ENCODE assay signal across 8 cellular contexts in the genomic region with DNA sequence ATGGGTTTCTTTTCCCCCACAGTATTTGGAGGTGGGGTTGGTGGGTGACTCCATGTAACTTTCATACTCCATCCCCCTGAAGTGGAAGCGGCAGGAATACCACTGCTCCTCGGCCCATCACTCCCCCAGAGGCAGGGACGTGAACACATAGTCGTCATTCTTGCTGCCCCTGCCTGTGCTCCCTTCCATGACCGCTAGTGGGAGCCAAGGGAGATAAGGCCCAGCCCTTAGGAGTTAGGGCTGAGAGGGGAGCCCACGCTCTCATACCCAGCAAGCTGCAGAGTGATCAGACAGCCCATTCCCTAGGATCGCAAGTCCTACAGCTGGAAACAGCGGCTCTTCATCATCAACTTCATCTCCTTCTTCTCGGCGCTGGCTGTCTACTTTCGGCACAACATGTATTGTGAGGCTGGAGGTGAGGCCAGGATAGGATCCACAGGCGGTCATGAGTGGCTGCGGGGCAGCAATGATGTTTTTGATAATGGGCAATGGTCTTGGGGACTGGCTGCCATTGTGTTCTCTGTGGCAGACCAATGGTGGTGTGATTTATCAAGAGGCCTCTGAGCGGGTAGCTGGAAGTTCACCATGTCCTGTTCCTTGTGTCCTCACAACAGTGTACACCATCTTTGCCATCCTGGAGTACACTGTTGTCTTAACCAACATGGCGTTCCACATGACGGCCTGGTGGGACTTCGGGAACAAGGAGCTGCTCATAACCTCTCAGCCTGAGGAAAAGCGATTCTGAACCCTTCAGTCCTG. TPM values are rescaled to one million over a fixed set of nuclear protein-coding genes. Genes with fewer than 3 reads are reported as not detected.
DNase-seq lines count a peak whose midpoint lies in the region; ATAC-seq and TF ChIP-seq lines count a peak whose summit lies in the region.

No MANE protein-coding gene starts in this region.

- no peaks in the 10 kb centered on the region for H3F3A ChIP-seq in OCI-LY1 (ENCODE audit: insufficient read depth, low read length)

- H3K9me3 ChIP-seq in OCI-LY1 (ENCODE audit: low read length), result no peaks in the 10 kb centered on the region

- H3K4me2 ChIP-seq in OCI-LY1 (ENCODE audit: low read length), result no peak overlapping the region

- no peaks in the 10 kb centered on the region for H3K27me3 ChIP-seq in OCI-LY1 (ENCODE audit: insufficient read depth, low read length)

- no peak overlapping the region for H3K9ac ChIP-seq in OCI-LY1 (ENCODE audit: low read length)

- TF ChIP-seq CTCF in OCI-LY1 (IDR thresholded peaks at IDR 0.05; ENCODE audit: low read length) (peak; percentile 89), foreskin fibroblast (IDR thresholded peaks at IDR 0.05; ENCODE audit: low read depth, low read length) (peak; percentile 55)

- peak; percentile 80 for ATAC-seq in HG02870 (IDR thresholded peaks at IDR 0.05; ENCODE audit: unreplicated experiment)

- no peak overlapping the region for H3K4me3 ChIP-seq in OCI-LY1 (ENCODE audit: low read depth, low read length, poor library complexity, severe bottlenecking)
- no peak overlapping the region for H3K4me3 ChIP-seq in foreskin fibroblast (ENCODE audit: low read depth in 1 of 2, low read length in 2 of 2)

- intact Hi-C loops in posterior vena cava (cut with DNase I), result no loop called here

- H3K27ac ChIP-seq in OCI-LY1 (ENCODE audit: low read depth, low read length, poor library complexity, severe bottlenecking), result no peak overlapping the region

- H3K9me2 ChIP-seq in OCI-LY1 (ENCODE audit: low read depth, low read length), result no peaks in the 10 kb centered on the region

- H3K79me2 ChIP-seq in OCI-LY1 (ENCODE audit: insufficient read depth, low read length), result no peaks in the 10 kb centered on the region

- DNase-seq in SHP77 (lab: John Stamatoyannopoulos, UW), result peak; percentile 12 to 13
- no peak for DNase-seq in SHP77 treated with DMSO at 0.1 percent for 48 hours (lab: John Stamatoyannopoulos, UW)
- DNase-seq in activated T-cell treated with anti-CD3 and anti-CD28 coated beads for 4 hours, result peak; percentile 81
- DNase-seq in foreskin fibroblast, result peak in 1 of 2 donors; percentile 47
- DNase-seq in posterior vena cava (ENCODE audit: low spot score), result peak; percentile 88
- DNase-seq in cerebellum (ENCODE audit: low spot score), result no peak

- no peaks in the 10 kb centered on the region for H3K4me1 ChIP-seq in OCI-LY1 (ENCODE audit: insufficient read depth, low read length, severe bottlenecking)

- no peaks in the 10 kb centered on the region for H4K20me1 ChIP-seq in OCI-LY1 (ENCODE audit: insufficient read depth, low read length)

- H3K36me3 ChIP-seq in OCI-LY1 (ENCODE audit: insufficient read depth, low read length), result peaks cover 37% of the 10 kb centered on the region

- H2AFZ ChIP-seq in OCI-LY1 (ENCODE audit: low read length), result no peak overlapping the region

RNA-seq across cellular contexts. Expression of a gene that starts 15.9 kb away (rescaled TPM):
- total RNA-seq in posterior vena cava (10 to 100 TPM; 52.0 to 55.0 TPM), cerebellum (3.5 TPM)

RNA-seq across cellular contexts. Expression of a gene that starts 16.5 kb away (rescaled TPM):
- total RNA-seq in posterior vena cava (1 to 10 TPM; 5.4 to 9.2 TPM), cerebellum (14.7 TPM)

RNA-seq across cellular contexts. Expression of a gene that starts 27.5 kb away (rescaled TPM):
- 10 to 100 TPM; 51.6 to 53.8 TPM for total RNA-seq in posterior vena cava
- total RNA-seq in cerebellum, result 82.2 TPM

RNA-seq across cellular contexts. Expression of a gene that starts 30.6 kb away (rescaled TPM):
- total RNA-seq in posterior vena cava (10 to 100 TPM; 66.9 to 81.7 TPM), cerebellum (25.9 TPM)

Comparison
In these comparisons a context has a peak if more than half of its experiments do, and no peak if none do; other contexts are left out.
1. DNase-seq: peak in SHP77 (2 of 2), activated T-cell treated with anti-CD3 and anti-CD28 coated beads for 4 hours (single experiment) and posterior vena cava (single experiment); none in SHP77 treated with DMSO at 0.1 percent for 48 hours (single experiment) and cerebellum (single experiment).
2. RNA of a gene that starts 15.9 kb away (total RNA-seq): 52.0 to 55.0 TPM in posterior vena cava; 3.5 TPM in cerebellum (single experiment); every median in the first group is over 10 times any median in the second.